Comparison of ENCODE assay signal across 25 cellular contexts in genomic region chrX:93591398-93591797, GRCh38.
DNase-seq lines count a peak whose midpoint lies in the region; ATAC-seq, FAIRE-seq and TF ChIP-seq lines count a peak whose summit lies in the region.
"Had no signal": no experiment of that assay in that cellular context is flagged by ENCODE, and none has a peak within 500 bp of the region (broad histone marks: within the 10 kb centered on the region; RNA-seq: fewer than 3 reads in every experiment).

No MANE protein-coding gene starts in this region.

- no peak overlapping the region for H3K4me3 ChIP-seq in LNCaP clone FGC (ENCODE audit: low read depth, low read length)
- H3K4me3 ChIP-seq: ascending aorta, HAP-1, tibial nerve had no signal

- DNase-seq in LNCaP clone FGC (ENCODE audit: low read depth) (no peak), chondrocyte (ENCODE audit: low spot score) (no peak), neural crest cell (ENCODE audit: low read depth, low spot score) (no peak), NCI-H2227 (lab: John Stamatoyannopoulos, UW; ENCODE audit: unreplicated experiment) (no peak)
- DNase-seq in activated T-cell treated with anti-CD3 and anti-CD28 coated beads, Interleukin-2, amount 50 U/mL, for 4 hours = no peak
- DNase-seq in activated CD4-positive, alpha-beta memory T cell treated with anti-CD3 and anti-CD28 coated beads for 36 hours = no peak
- DNase-seq: activated CD4-positive, alpha-beta T cell treated with anti-CD3 and anti-CD28 coated beads for 36 hours; C1 segment of cervical spinal cord; cerebellar nuclear complex; erythroblast; foreskin fibroblast; islet precursor cell; MM.1S; NCI-H748 treated with DMSO at 0.1 percent for 48 hours; SHP77 treated with DMSO at 0.1 percent for 48 hours; stimulated activated CD4-positive, alpha-beta T cell treated with anti-CD3 and anti-CD28 coated beads, Interleukin-4, amount 100 ng/mL, for 4 hours; stimulated activated naive CD8-positive, alpha-beta T cell treated with anti-CD3 and anti-CD28 coated beads, Interleukin-15, Interleukin-2, amounts not matched to agents 100 U/mL and 50 U/mL, for 24 hours; T-helper 1 cell had no signal

- ATAC-seq in activated T-cell treated with anti-CD3 and anti-CD28 coated beads, Interleukin-2, amount 50 U/mL, for 4 hours = no peak
- no peak for ATAC-seq in HG02884 (IDR thresholded peaks at IDR 0.05; ENCODE audit: unreplicated experiment)
- ATAC-seq: activated CD4-positive, alpha-beta T cell treated with anti-CD3 and anti-CD28 coated beads for 36 hours; activated naive CD4-positive, alpha-beta T cell treated with anti-CD3 and anti-CD28 coated beads, Interleukin-2, amount 50 U/mL, for 72 hours; stimulated activated naive CD8-positive, alpha-beta T cell treated with anti-CD3 and anti-CD28 coated beads, Interleukin-15, Interleukin-2, amounts not matched to agents 100 U/mL and 50 U/mL, for 24 hours had no signal

- peak; percentile 21 for FAIRE-seq in A204.1 (lab: Jason Lieb, UNC)
- FAIRE-seq: D721Med had no signal

- intact Hi-C loops in activated CD4-positive, alpha-beta memory T cell treated with anti-CD3 and anti-CD28 coated beads for 36 hours (cut with micrococcal nuclease) = no loop called here

- H3K4me1 Mint-ChIP-seq in chondrocyte (ENCODE audit: low read depth) = no peaks in the 10 kb centered on the region
- H3K4me1 Mint-ChIP-seq in neural crest cell = peaks cover 13% of the 10 kb centered on the region
- H3K4me1 Mint-ChIP-seq in activated T-cell treated with anti-CD3 and anti-CD28 coated beads, Interleukin-2, amount 50 U/mL, for 4 hours (ENCODE audit: low read depth) = no peaks in the 10 kb centered on the region
- no peaks in the 10 kb centered on the region for H3K4me1 Mint-ChIP-seq in activated CD4-positive, alpha-beta memory T cell treated with anti-CD3 and anti-CD28 coated beads for 36 hours (ENCODE audit: low read depth)
- H3K4me1 Mint-ChIP-seq: activated CD4-positive, alpha-beta T cell treated with anti-CD3 and anti-CD28 coated beads for 36 hours had no signal

- H3K4me3 Mint-ChIP-seq in chondrocyte (ENCODE audit: unreplicated experiment) = no peak overlapping the region
- H3K4me3 Mint-ChIP-seq in neural crest cell = no peak overlapping the region
- no peak overlapping the region for H3K4me3 Mint-ChIP-seq in activated T-cell treated with anti-CD3 and anti-CD28 coated beads, Interleukin-2, amount 50 U/mL, for 4 hours
- H3K4me3 Mint-ChIP-seq in activated CD4-positive, alpha-beta memory T cell treated with anti-CD3 and anti-CD28 coated beads for 36 hours = no peak overlapping the region
- H3K4me3 Mint-ChIP-seq: activated CD4-positive, alpha-beta T cell treated with anti-CD3 and anti-CD28 coated beads for 36 hours had no signal

- no peak overlapping the region for H3K27ac Mint-ChIP-seq in chondrocyte (ENCODE audit: unreplicated experiment)
- H3K27ac Mint-ChIP-seq in neural crest cell (ENCODE audit: unreplicated experiment) = no peak overlapping the region
- H3K27ac Mint-ChIP-seq in activated CD4-positive, alpha-beta memory T cell treated with anti-CD3 and anti-CD28 coated beads for 36 hours = no peak overlapping the region
- H3K27ac Mint-ChIP-seq: activated CD4-positive, alpha-beta T cell treated with anti-CD3 and anti-CD28 coated beads for 36 hours; activated naive CD4-positive, alpha-beta T cell treated with anti-CD3 and anti-CD28 coated beads, Interleukin-2, amount 50 U/mL, for 72 hours had no signal

- H3K36me3 Mint-ChIP-seq in chondrocyte (ENCODE audit: low read depth) (no peaks in the 10 kb centered on the region), neural crest cell (ENCODE audit: low read depth) (no peaks in the 10 kb centered on the region)
- no peaks in the 10 kb centered on the region for H3K36me3 Mint-ChIP-seq in activated T-cell treated with anti-CD3 and anti-CD28 coated beads, Interleukin-2, amount 50 U/mL, for 4 hours (ENCODE audit: insufficient read depth)
- no peaks in the 10 kb centered on the region for H3K36me3 Mint-ChIP-seq in activated CD4-positive, alpha-beta memory T cell treated with anti-CD3 and anti-CD28 coated beads for 36 hours
- H3K36me3 Mint-ChIP-seq: activated naive CD4-positive, alpha-beta T cell treated with anti-CD3 and anti-CD28 coated beads, Interleukin-2, amount 50 U/mL, for 72 hours had no signal

- CTCF ChIA-PET in activated CD4-positive, alpha-beta memory T cell treated with anti-CD3 and anti-CD28 coated beads for 36 hours (lab: Charles Lee) = no interaction called here

- TF ChIP-seq CTCF in LNCaP clone FGC (IDR thresholded peaks at IDR 0.05; ENCODE audit: control insufficient read depth, extremely low read depth, insufficient read depth) = 0 out of 2 replicates have a peak, but pooled peaks have one; percentile 15
- TF ChIP-seq CTCF in chondrocyte (IDR thresholded peaks at IDR 0.05) = peak; percentile 37
- peak; percentile 50 for TF ChIP-seq CTCF in neural crest cell (conservative IDR thresholded peaks at IDR 0.05)

- POLR2A ChIA-PET in activated CD4-positive, alpha-beta memory T cell treated with anti-CD3 and anti-CD28 coated beads for 36 hours (lab: Charles Lee) = no interaction called here

- H3K27me3 Mint-ChIP-seq in chondrocyte (ENCODE audit: low read depth) (no peaks in the 10 kb centered on the region), neural crest cell (ENCODE audit: low read depth) (no peaks in the 10 kb centered on the region)
- H3K27me3 Mint-ChIP-seq in activated T-cell treated with anti-CD3 and anti-CD28 coated beads, Interleukin-2, amount 50 U/mL, for 4 hours (ENCODE audit: low read depth) = no peaks in the 10 kb centered on the region
- H3K27me3 Mint-ChIP-seq in activated CD4-positive, alpha-beta memory T cell treated with anti-CD3 and anti-CD28 coated beads for 36 hours = no peaks in the 10 kb centered on the region
- H3K27me3 Mint-ChIP-seq: activated CD4-positive, alpha-beta T cell treated with anti-CD3 and anti-CD28 coated beads for 36 hours had no signal

- H3K9me3 Mint-ChIP-seq in chondrocyte (ENCODE audit: low read depth) (no peaks in the 10 kb centered on the region), neural crest cell (no peaks in the 10 kb centered on the region)
- H3K9me3 Mint-ChIP-seq in activated T-cell treated with anti-CD3 and anti-CD28 coated beads, Interleukin-2, amount 50 U/mL, for 4 hours = no peaks in the 10 kb centered on the region
- H3K9me3 Mint-ChIP-seq in activated CD4-positive, alpha-beta memory T cell treated with anti-CD3 and anti-CD28 coated beads for 36 hours = no peaks in the 10 kb centered on the region
- H3K9me3 Mint-ChIP-seq: activated naive CD4-positive, alpha-beta T cell treated with anti-CD3 and anti-CD28 coated beads, Interleukin-2, amount 50 U/mL, for 72 hours had no signal
